In the genomic region with DNA sequence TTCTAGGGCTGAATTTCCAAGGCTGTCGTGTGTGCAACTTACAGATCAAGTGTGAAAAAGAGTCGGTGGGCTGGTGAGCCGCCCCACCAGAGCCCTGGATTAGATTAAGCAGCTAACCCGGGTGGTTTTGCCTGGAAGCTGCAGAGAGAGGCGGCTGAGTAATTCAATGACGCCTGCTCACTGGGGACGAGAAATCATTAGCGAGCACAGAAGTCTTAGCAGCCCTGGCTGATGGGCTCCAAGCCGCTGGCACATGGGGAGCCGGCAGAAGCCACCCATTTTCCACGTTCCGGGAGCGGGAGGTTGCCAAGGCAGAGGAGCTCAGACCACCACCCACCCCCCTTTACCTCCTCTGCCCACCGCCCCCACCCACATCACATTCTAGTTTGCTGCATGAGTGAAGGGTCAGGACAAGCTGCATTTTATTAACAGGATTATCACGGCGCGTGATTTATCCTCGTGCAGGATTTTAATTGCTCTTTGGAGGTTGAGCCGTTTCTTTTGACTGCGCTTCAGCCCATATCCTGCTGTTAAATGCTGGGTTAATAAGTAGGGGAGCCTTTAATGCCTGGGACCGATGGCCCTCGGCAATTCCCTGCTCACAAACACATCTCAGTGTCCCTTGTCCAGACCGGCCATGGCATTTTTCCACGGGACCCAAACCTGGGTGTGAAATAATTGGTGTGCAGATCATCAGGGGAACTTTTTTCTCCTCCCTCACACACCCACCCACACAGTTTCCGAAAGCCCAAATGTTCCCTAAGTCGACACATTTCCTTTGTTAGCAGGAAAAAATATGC, we compare ENCODE assay signal across 27 cellular contexts. TPM values are rescaled to one million over a fixed set of nuclear protein-coding genes. Genes with fewer than 3 reads are reported as not detected.
DNase-seq lines count a peak whose midpoint lies in the region; ATAC-seq, FAIRE-seq and TF ChIP-seq lines count a peak whose summit lies in the region.
"Had no signal": no experiment of that assay in that cellular context is flagged by ENCODE, and none has a peak within 500 bp of the region (broad histone marks: within the 10 kb centered on the region; RNA-seq: fewer than 3 reads in every experiment).

No MANE protein-coding gene starts in this region.

- no peak for TF ChIP-seq POLR2A in K562 (conservative IDR thresholded peaks at IDR 0.05)

- peak overlapping the region in 7 of 10 donors; percentile 5 to 83 (median 53) for H3K27ac Mint-ChIP-seq in naive thymus-derived CD8-positive, alpha-beta T cell
- H3K27ac Mint-ChIP-seq: activated CD8-positive, alpha-beta T cell treated with anti-CD3 and anti-CD28 coated beads for 36 hours; stimulated activated naive CD8-positive, alpha-beta T cell treated with anti-CD3 and anti-CD28 coated beads, Interleukin-15, amount 100 ng/mL, for 72 hours had no signal

- no peak overlapping the region for H3K4me3 Mint-ChIP-seq in naive thymus-derived CD8-positive, alpha-beta T cell
- H3K4me3 Mint-ChIP-seq: activated CD8-positive, alpha-beta T cell treated with anti-CD3 and anti-CD28 coated beads for 36 hours had no signal

- no peaks in the 10 kb centered on the region for H4K20me1 ChIP-seq in GM23248 (ENCODE audit: insufficient read depth)
- H4K20me1 ChIP-seq in K562 (replicated peaks; ENCODE audit: control insufficient read depth, insufficient read depth, low read length): peaks cover 71% of the 10 kb centered on the region

- H3K9ac ChIP-seq in GM23248 (no peak overlapping the region), K562 (ENCODE audit: insufficient read depth in 1 of 2, low read depth in 2 of 2, low read length in 2 of 2) (no peak overlapping the region)

- no peaks in the 10 kb centered on the region for H3K36me3 ChIP-seq in GM23248 (ENCODE audit: low read depth)
- peaks cover 86% of the 10 kb centered on the region; the same call in 2 of the 3 replicates for H3K36me3 ChIP-seq in K562 (ENCODE audit: control insufficient read depth, insufficient read depth, low read length)

- FAIRE-seq in K562 (lab: Jason Lieb, UNC) (no peak), HTR-8/SVneo (lab: Jason Lieb, UNC) (no peak)

- no peaks in the 10 kb centered on the region for H3K9me3 Mint-ChIP-seq in naive thymus-derived CD8-positive, alpha-beta T cell
- H3K9me3 Mint-ChIP-seq: activated CD8-positive, alpha-beta T cell treated with anti-CD3 and anti-CD28 coated beads for 36 hours; stimulated activated naive CD8-positive, alpha-beta T cell treated with anti-CD3 and anti-CD28 coated beads, Interleukin-15, amount 100 ng/mL, for 72 hours had no signal

- H3K79me2 ChIP-seq in GM23248 (ENCODE audit: insufficient read depth) (peaks cover 53% of the 10 kb centered on the region), K562 (ENCODE audit: control insufficient read depth, insufficient read depth, low read length) (peaks cover 96% of the 10 kb centered on the region)

- no peak overlapping the region for H2AFZ ChIP-seq in GM23248
- H2AFZ ChIP-seq in K562 (ENCODE audit: low read depth, low read length): no peak overlapping the region
- H2AFZ ChIP-seq: hepatocyte had no signal

- peaks cover 7 to 30% (median 25%) of the 10 kb centered on the region in 4 donors for H3K4me1 Mint-ChIP-seq in naive thymus-derived CD8-positive, alpha-beta T cell

- in situ Hi-C loops in GM23248 (cut with MboI) (no loop called here), K562 (cut with MboI) (no loop called here), ACHN (cut with HindIII; ENCODE audit: low pct_ligation_motif_present, low pct_unique_long_range_greater_than_20kb, low sequenced_read_pairs) (no loop called here)

- ATAC-seq in K562 (no peak), left lobe of liver (no peak)
- no peak for ATAC-seq in naive thymus-derived CD8-positive, alpha-beta T cell
- ATAC-seq: lower lobe of right lung; Right ventricle myocardium inferior; stimulated activated naive CD8-positive, alpha-beta T cell treated with anti-CD3 and anti-CD28 coated beads, Interleukin-15, amount 100 ng/mL, for 72 hours had no signal

- POLR2A ChIA-PET in K562 (lab: Yijun Ruan, JAX): interaction anchor here (0.8 to 1.7 kb wide), 3 partner anchors 9 to 15 kb away, joined by 3 to 5 read pairs (median 4); no protein-coding TSS in a partner anchor
- POLR2A ChIA-PET in naive thymus-derived CD8-positive, alpha-beta T cell (lab: Charles Lee): no interaction called here

- intact Hi-C loops in K562 (cut with micrococcal nuclease): no loop called here

- H3K27me3 Mint-ChIP-seq in naive thymus-derived CD8-positive, alpha-beta T cell: no peaks in the 10 kb centered on the region
- H3K27me3 Mint-ChIP-seq: activated CD8-positive, alpha-beta T cell treated with anti-CD3 and anti-CD28 coated beads for 36 hours; stimulated activated naive CD8-positive, alpha-beta T cell treated with anti-CD3 and anti-CD28 coated beads, Interleukin-15, amount 100 ng/mL, for 72 hours had no signal

- H3K9me1 ChIP-seq in K562 (ENCODE audit: control insufficient read depth, insufficient read depth, low read length): peaks cover 3% of the 10 kb centered on the region

- CTCF ChIA-PET in K562 (lab: Yijun Ruan, JAX; ENCODE audit: low intra/inter-chr PET ratio): no interaction called here

- no peak for TF ChIP-seq RAD21 in K562 (CRISPR knock-in tag; conservative IDR thresholded peaks at IDR 0.05 in 1 of 2, IDR thresholded peaks at IDR 0.05 in 1 of 2)

- DNase-seq in CD1c-positive myeloid dendritic cell (ENCODE audit: extremely low spot score) (peak; percentile 5), GM23248 (peak; percentile 45), K562 (ENCODE audit: extremely low read depth in 1 of 4, low spot score in 3 of 4) (no peak), HTR-8/SVneo (ENCODE audit: insufficient read length, low spot score) (no peak), ACHN (no peak), cerebellar cortex (ENCODE audit: low spot score) (no peak), left lobe of liver (ENCODE audit: low spot score) (no peak)
- DNase-seq in naive thymus-derived CD8-positive, alpha-beta T cell: no peak
- DNase-seq: activated CD8-positive, alpha-beta T cell treated with anti-CD3 and anti-CD28 coated beads for 36 hours; activated naive CD4-positive, alpha-beta T cell treated with anti-CD3 and anti-CD28 coated beads, Interleukin-2, amount 50 U/mL, for 16 hours; activated T-cell treated with anti-CD3 and anti-CD28 coated beads, Interleukin-2, amount 50 U/mL, for 1 hour; Caco-2; cerebellar nuclear complex; EL; foreskin fibroblast; KBM-7; lower lobe of right lung; NCI-H187; stimulated activated CD4-positive, alpha-beta T cell treated with anti-CD3 and anti-CD28 coated beads, Interleukin-12 subunit alpha, Interleukin-12 subunit beta, amount 100 ng/mL, for 4 hours; stimulated activated CD4-positive, alpha-beta T cell treated with anti-CD3 and anti-CD28 coated beads, Interleukin-4, amount 100 ng/mL, for 4 hours; stimulated activated naive CD8-positive, alpha-beta T cell treated with anti-CD3 and anti-CD28 coated beads, Interleukin-15, amount 100 ng/mL, for 72 hours; T-helper 9 cell; tibial artery had no signal

- no TSS peak for BruUV-seq in K562 (replicated peaks; lab: Mats Ljungman, UMichigan)

- H3K9me3 ChIP-seq in GM23248 (ENCODE audit: low read depth) (no peaks in the 10 kb centered on the region), K562 (replicated peaks; ENCODE audit: control insufficient read depth, insufficient read depth, low read depth, low read length) (no peaks in the 10 kb centered on the region)
- H3K9me3 ChIP-seq: ascending aorta, Caco-2, HAP-1, lower lobe of right lung, tibial artery had no signal

- H3K9me2 ChIP-seq in GM23248 (ENCODE audit: insufficient read depth): no peaks in the 10 kb centered on the region

- no peaks in the 10 kb centered on the region for H3F3A ChIP-seq in GM23248 (ENCODE audit: insufficient read depth)

- no peak overlapping the region for H3K27ac ChIP-seq in GM23248
- H3K27ac ChIP-seq in K562 (ENCODE audit: extremely low read depth, low read depth, low read length): no peak overlapping the region
- H3K27ac ChIP-seq: ascending aorta, hepatocyte, lower lobe of right lung, tibial artery had no signal

- H3K4me1 ChIP-seq in GM23248 (ENCODE audit: insufficient read depth) (no peaks in the 10 kb centered on the region), K562 (replicated peaks in 1 of 2; ENCODE audit: control insufficient read depth in 2 of 2, insufficient read depth in 2 of 2, low read length in 2 of 2) (peaks cover 13 to 29% of the 10 kb centered on the region in 2 experiments; a peak in 4 of 5 replicates)
- H3K4me1 ChIP-seq: Caco-2, HAP-1 had no signal

- H3K27me3 ChIP-seq in GM23248 (replicated peaks; ENCODE audit: insufficient read depth) (no peaks in the 10 kb centered on the region), K562 (ENCODE audit: control insufficient read depth in 2 of 2, insufficient read depth in 2 of 2, low read length in 2 of 2) (no peaks in the 10 kb centered on the region)
- H3K27me3 ChIP-seq: ascending aorta, hepatocyte, tibial artery had no signal

- H3K36me3 Mint-ChIP-seq in naive thymus-derived CD8-positive, alpha-beta T cell: peaks cover 0 to 29% (median 3%) of the 10 kb centered on the region in 3 donors

- WGBS in GM23248 (ENCODE audit: low coverage in 1 of 2, low lambda C conversion rate in 2 of 2, missing lambda C conversion rate in 2 of 2), 2 experiments: 26% methylated on average over 24 to 26 of the region's 26 CpGs
- WGBS in K562 (ENCODE audit: insufficient coverage, low coverage, missing lambda C conversion rate): 82% methylated on average over 21 of the region's 26 CpGs

- H3K4me2 ChIP-seq in GM23248 (ENCODE audit: unreplicated experiment): no peak overlapping the region
- H3K4me2 ChIP-seq in K562 (ENCODE audit: insufficient read depth, low read length): no peak overlapping the region
- H3K4me2 ChIP-seq: hepatocyte had no signal

- TF ChIP-seq CTCF in K562 (IDR thresholded peaks at IDR 0.05 in 2 of 3, conservative IDR thresholded peaks at IDR 0.05 in 1 of 3; ENCODE audit: insufficient read depth in 2 of 3, low read depth in 1 of 3, low read length in 3 of 3): no peak

- H3K4me3 ChIP-seq in GM23248: no peak overlapping the region
- H3K4me3 ChIP-seq in K562: no peak overlapping the region
- H3K4me3 ChIP-seq: ascending aorta, HAP-1, hepatocyte, lower lobe of right lung, tibial artery had no signal

- no peak for TF ChIP-seq EP300 in K562 (IDR thresholded peaks at IDR 0.05; ENCODE audit: low read length)

RNA-seq across cellular contexts. Expression of a gene that starts 19.1 kb away (rescaled TPM):
- total RNA-seq in GM23248 (2014; rRNA removed; shearing (Covaris generic)): 17.6 and 19.7 TPM in 2 replicates
- 9.1 and 10.2 TPM in 2 replicates for polyA plus RNA-seq in GM23248 (2016; fragmentation: Nextera tagmentation; extraction: Ambion mirVana)
- 128 and 140 TPM in 2 replicates for total RNA-seq in K562 (2011; cell fraction: chromatin; rRNA removed; ENCODE audit: low replicate concordance)
- 71.6 and 74.4 TPM in 2 replicates for total RNA-seq in K562 (2011; cell fraction: nucleolus; rRNA removed)
- 97.0 and 135 TPM in 2 replicates for total RNA-seq in K562 (2011; cell fraction: nucleoplasm; rRNA removed)
- total RNA-seq in K562 (2014; rRNA removed): 73.7 and 76.0 TPM in 2 replicates
- total RNA-seq in K562 (2014; rRNA removed; fragmentation: Illumina TruSeq; extraction: Trizol): 37.6 and 37.9 TPM in 2 replicates
- total RNA-seq in K562 (2015; rRNA removed; fragmentation: Illumina TruSeq; extraction: Trizol): 33.0 and 36.6 TPM in 2 replicates
- 98.3 and 113 TPM in 2 replicates for total RNA-seq in K562 (2021)
- polyA plus RNA-seq in K562 (2011; rRNA removed): 27.5 and 28.1 TPM in 2 replicates
- polyA plus RNA-seq in K562 (2011; cell fraction: cytosol; rRNA removed): 30.1 and 38.0 TPM in 2 replicates
- polyA plus RNA-seq in K562 (2011; cell fraction: nucleus; rRNA removed): 64.0 and 93.7 TPM in 2 replicates
- 72.8 and 76.1 TPM in 2 replicates for polyA plus RNA-seq in K562 (2012)
- polyA plus RNA-seq in K562 (2014; fragmentation: Illumina TruSeq; extraction: Trizol): 88.1 and 98.5 TPM in 2 replicates
- 10 to 100 TPM; 32.0 to 37.4 TPM for polyA plus RNA-seq in K562 (2014; fragmentation: Nextera tagmentation; extraction: Ambion mirVana)
- polyA plus RNA-seq in K562 (2014; rRNA removed): 44.4 and 64.6 TPM in 2 replicates
- polyA minus RNA-seq in K562 (2011; rRNA and poly(A)+ RNA removed): 40.5 and 49.5 TPM in 2 replicates
- polyA minus RNA-seq in K562 (2011; cell fraction: cytosol; rRNA and poly(A)+ RNA removed): 105 and 120 TPM in 2 replicates
- 36.9 and 50.0 TPM in 2 replicates for polyA minus RNA-seq in K562 (2011; cell fraction: nucleus; rRNA and poly(A)+ RNA removed)
- total RNA-seq in naive thymus-derived CD8-positive, alpha-beta T cell: 10 to 100 TPM; 31.6 to 35.9 TPM
- polyA plus RNA-seq in naive thymus-derived CD8-positive, alpha-beta T cell: 1 to 10 TPM; 2.5 to 7.7 (median 6.6) TPM
- 10.5 TPM for total RNA-seq in left lobe of liver

Comparison
In these comparisons a context has a peak if more than half of its experiments do, and no peak if none do; other contexts are left out.
1. DNase-seq: peak in CD1c-positive myeloid dendritic cell (single experiment) and GM23248 (single experiment); none in K562 (0 of 4), naive thymus-derived CD8-positive, alpha-beta T cell (0 of 10), HTR-8/SVneo (single experiment), ACHN (single experiment), cerebellar cortex (single experiment) and left lobe of liver (single experiment).